In genomic region chr14:25215607-25216006, GRCh38 we compare ENCODE assay signal across 18 cellular contexts.
"Had no signal": no experiment of that assay in that cellular context is flagged by ENCODE, and none has a peak within 500 bp of the region (broad histone marks: within the 10 kb centered on the region; RNA-seq: fewer than 3 reads in every experiment).

No MANE protein-coding gene starts in this region.

- H3K4me1 ChIP-seq: SJCRH30 had no signal

- DNase-seq: IMR-90, Karpas-422, KG1, MM.1S, NCI-H1092 treated with DMSO at 0.1 percent for 48 hours, NCI-H1436, NCI-H1694, NCI-H187 treated with DMSO at 0.1 percent for 48 hours, NCI-H2029 treated with DMSO at 0.1 percent for 48 hours, NCI-H2171 treated with DMSO at 0.1 percent for 48 hours, NCI-H526, SHP77 treated with DMSO at 0.1 percent for 48 hours, SJCRH30 had no signal

- ATAC-seq: HepG2, Panc1, Right ventricle myocardium inferior, SK-N-SH treated with all-trans-retinoic acid at 6 μM for 48 hours had no signal

- H3K27me3 ChIP-seq: SJCRH30 had no signal

- H3K27ac ChIP-seq: RWPE1, SJCRH30 had no signal

- H3K9me3 ChIP-seq: SJCRH30 had no signal

- H3K36me3 ChIP-seq: SJCRH30 had no signal

- H3K4me3 ChIP-seq: SJCRH30 had no signal
